Comparison of ENCODE assay signal across 20 cellular contexts in genomic region chr1:170218261-170218660, GRCh38.
DNase-seq lines count a peak whose midpoint lies in the region; ATAC-seq and TF ChIP-seq lines count a peak whose summit lies in the region.
"Had no signal": no experiment of that assay in that cellular context is flagged by ENCODE, and none has a peak within 500 bp of the region (broad histone marks: within the 10 kb centered on the region; RNA-seq: fewer than 3 reads in every experiment).

No MANE protein-coding gene starts in this region.

- H3K4me3 ChIP-seq in epithelial cell of proximal tubule (ENCODE audit: low read depth, low read length): no peak overlapping the region
- no peak overlapping the region for H3K4me3 ChIP-seq in osteoblast (ENCODE audit: insufficient read depth, low read length)
- H3K4me3 ChIP-seq: BLaER1, GM12878 had no signal

- peak; percentile 6 for ATAC-seq in Right ventricle myocardium superior (ENCODE audit: poor library complexity)
- ATAC-seq in GM19455 (IDR thresholded peaks at IDR 0.05; ENCODE audit: unreplicated experiment): no peak
- ATAC-seq: CD8-positive, alpha-beta T cell; GM12878; Panc1; Right ventricle myocardium inferior had no signal

- no peaks in the 10 kb centered on the region for H3K9me3 ChIP-seq in osteoblast (ENCODE audit: low read depth, low read length)
- H3K9me3 ChIP-seq: BLaER1, SK-N-SH had no signal

- H4K20me1 ChIP-seq in osteoblast (ENCODE audit: insufficient read depth, low read length): no peaks in the 10 kb centered on the region
- H4K20me1 ChIP-seq: BLaER1 had no signal

- no peak for TF ChIP-seq CTCF in epithelial cell of proximal tubule (conservative IDR thresholded peaks at IDR 0.05; ENCODE audit: low read depth, low read length)
- TF ChIP-seq CTCF in osteoblast (IDR thresholded peaks at IDR 0.05; ENCODE audit: extremely low read depth, low read depth, low read length): no peak

- no peak overlapping the region for H3K4me2 ChIP-seq in osteoblast (ENCODE audit: insufficient read depth, low read length)
- H3K4me2 ChIP-seq: BLaER1, SK-N-SH had no signal

- H3K27ac ChIP-seq in osteoblast (ENCODE audit: low read depth, low read length): no peak overlapping the region
- H3K27ac ChIP-seq: 22Rv1, BLaER1 had no signal

- DNase-seq in Right ventricle myocardium superior: no peak
- DNase-seq in cardiac septum (ENCODE audit: low spot score): no peak
- DNase-seq in epithelial cell of proximal tubule (ENCODE audit: low read depth): peak; percentile 30
- peak; percentile 41 for DNase-seq in osteoblast (ENCODE audit: insufficient read length, low spot score, missing footprints)
- DNase-seq in NCI-H524 (lab: John Stamatoyannopoulos, UW): no peak
- DNase-seq in hepatic stellate cell (ENCODE audit: low spot score): no peak
- DNase-seq in globus pallidus (ENCODE audit: low spot score): no peak
- DNase-seq: CD8-positive, alpha-beta T cell; KBM-7; NCI-H1048; NCI-H146; NCI-H2081 treated with DMSO at 0.1 percent for 48 hours; NCI-H510A treated with DMSO at 0.1 percent for 48 hours; SK-N-SH had no signal

- intact Hi-C loops in Right ventricle myocardium superior (cut with DNase I): no loop called here
- intact Hi-C loops in cardiac septum (cut with DNase I): loop anchor here (5.0 to 10.0 kb wide), 2 partner anchors 194 to 547 kb away; no protein-coding TSS in a partner anchor

- no peaks in the 10 kb centered on the region for H3K79me2 ChIP-seq in osteoblast (ENCODE audit: insufficient read depth, low read length)

- no peaks in the 10 kb centered on the region for H3K27me3 ChIP-seq in osteoblast (ENCODE audit: insufficient read depth, low read length)
- H3K27me3 ChIP-seq: BLaER1 had no signal

- H3K36me3 ChIP-seq in osteoblast (ENCODE audit: insufficient read depth, low read length): no peaks in the 10 kb centered on the region
- H3K36me3 ChIP-seq: BLaER1 had no signal

- H3K4me1 ChIP-seq in osteoblast (ENCODE audit: insufficient read depth, low read length): peaks cover 29% of the 10 kb centered on the region
- H3K4me1 ChIP-seq: BLaER1 had no signal

- no peak overlapping the region for H2AFZ ChIP-seq in osteoblast (ENCODE audit: low read length)

Comparison
In these comparisons a context has a peak if more than half of its experiments do, and no peak if none do; other contexts are left out.
1. DNase-seq: peak in epithelial cell of proximal tubule (single experiment) and osteoblast (single experiment); none in Right ventricle myocardium superior (single experiment), cardiac septum (single experiment), NCI-H524 (0 of 2), hepatic stellate cell (single experiment) and globus pallidus (single experiment).